Comparison of ENCODE assay signal across 10 cellular contexts in the genomic region with DNA sequence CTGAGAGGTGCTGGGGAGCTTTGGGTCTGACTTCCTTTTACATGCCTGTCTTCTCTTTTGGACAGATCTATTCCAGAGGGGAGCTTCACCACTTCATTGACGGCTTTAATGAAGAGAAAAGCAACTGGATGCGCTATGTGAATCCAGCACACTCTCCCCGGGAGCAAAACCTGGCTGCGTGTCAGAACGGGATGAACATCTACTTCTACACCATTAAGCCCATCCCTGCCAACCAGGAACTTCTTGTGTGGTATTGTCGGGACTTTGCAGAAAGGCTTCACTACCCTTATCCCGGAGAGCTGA. TPM values are rescaled to one million over a fixed set of nuclear protein-coding genes. Genes with fewer than 3 reads are reported as not detected.
DNase-seq lines count a peak whose midpoint lies in the region; ATAC-seq and TF ChIP-seq lines count a peak whose summit lies in the region.
"Had no signal": no experiment of that assay in that cellular context is flagged by ENCODE, and none has a peak within 500 bp of the region (broad histone marks: within the 10 kb centered on the region; RNA-seq: fewer than 3 reads in every experiment).

No MANE protein-coding gene starts in this region.

- CTCF ChIA-PET in activated CD8-positive, alpha-beta memory T cell treated with anti-CD3 and anti-CD28 coated beads, Interleukin-2, amount 10 ng/mL, durations not matched to agents 7 days and 5 days (lab: Charles Lee): interaction anchor here (1.0 to 2.4 kb wide), 12 partner anchors 9 to 124 kb away, joined by 3 to 12 read pairs (median 5); a partner anchor contains a TSS

- H3K4me3 Mint-ChIP-seq in activated CD8-positive, alpha-beta memory T cell treated with anti-CD3 and anti-CD28 coated beads, Interleukin-2, amount 10 ng/mL, durations not matched to agents 7 days and 5 days: peak overlapping the region; percentile 90

- intact Hi-C loops in right cardiac atrium (cut with DNase I): no loop called here

- H3K4me1 ChIP-seq in right cardiac atrium (ENCODE audit: control insufficient read depth, insufficient read depth, low read length) (no peaks in the 10 kb centered on the region), subcutaneous abdominal adipose tissue (ENCODE audit: control insufficient read depth in 5 of 5, insufficient read depth in 5 of 5, low read length in 5 of 5) (peaks cover 2 to 42% (median 23%) of the 10 kb centered on the region in 5 donors)

- WGBS in right cardiac atrium: 27% methylated on average over 7 of the region's 7 CpGs

- no peaks in the 10 kb centered on the region for H3K9me3 Mint-ChIP-seq in activated CD8-positive, alpha-beta memory T cell treated with anti-CD3 and anti-CD28 coated beads, Interleukin-2, amount 10 ng/mL, durations not matched to agents 7 days and 5 days (ENCODE audit: low read depth)

- no peak for TF ChIP-seq CTCF in WI38 (IDR thresholded peaks at IDR 0.05; ENCODE audit: low read depth, low read length)

- H3K4me3 ChIP-seq in WI38 (ENCODE audit: low read depth, low read length): peak overlapping the region; percentile 68
- peak overlapping the region; percentile 76 for H3K4me3 ChIP-seq in right cardiac atrium (ENCODE audit: low read length)
- H3K4me3 ChIP-seq in subcutaneous abdominal adipose tissue (ENCODE audit: low read depth in 1 of 5, low read length in 5 of 5): peak overlapping the region in 4 of 5 donors; percentile 67 to 86 (median 77)

- H3K27me3 ChIP-seq in right cardiac atrium (ENCODE audit: control insufficient read depth, insufficient read depth) (peaks cover 2% of the 10 kb centered on the region), subcutaneous abdominal adipose tissue (ENCODE audit: control insufficient read depth in 5 of 5, insufficient read depth in 4 of 5, low read length in 5 of 5) (peaks cover 0 to 8% (median 0%) of the 10 kb centered on the region in 5 donors)
- H3K27me3 ChIP-seq: BE2C had no signal

- DNase-seq in activated CD8-positive, alpha-beta memory T cell treated with anti-CD3 and anti-CD28 coated beads, Interleukin-2, amount 10 ng/mL, durations not matched to agents 7 days and 5 days: no peak
- DNase-seq in activated CD8-positive, alpha-beta memory T cell treated with anti-CD3 and anti-CD28 coated beads, Interleukin-2, amount 50 U/mL, for 4 hours: no peak
- DNase-seq in right cardiac atrium (no peak), NCI-H748 (lab: John Stamatoyannopoulos, UW; ENCODE audit: unreplicated experiment) (no peak), hippocampal formation (lab: John Stamatoyannopoulos, UW) (no peak)
- no peak for DNase-seq in stimulated activated CD4-positive, alpha-beta T cell treated with anti-CD3 and anti-CD28 coated beads, Interleukin-4, amount 100 ng/mL, for 4 hours
- DNase-seq: BE2C, T1000 had no signal

- H3K36me3 Mint-ChIP-seq in activated CD8-positive, alpha-beta memory T cell treated with anti-CD3 and anti-CD28 coated beads, Interleukin-2, amount 10 ng/mL, durations not matched to agents 7 days and 5 days: peaks cover 96% of the 10 kb centered on the region

- H3K27ac Mint-ChIP-seq in activated CD8-positive, alpha-beta memory T cell treated with anti-CD3 and anti-CD28 coated beads, Interleukin-2, amount 10 ng/mL, durations not matched to agents 7 days and 5 days: peak overlapping the region; percentile 95

- peak overlapping the region in 2 of 5 donors; percentile 7 to 63 for H3K9ac ChIP-seq in subcutaneous abdominal adipose tissue (ENCODE audit: low read length in 5 of 5)

- ATAC-seq in activated CD8-positive, alpha-beta memory T cell treated with anti-CD3 and anti-CD28 coated beads, Interleukin-2, amount 10 ng/mL, durations not matched to agents 7 days and 5 days: no peak
- ATAC-seq in right cardiac atrium: no peak

- H3K9me3 ChIP-seq in right cardiac atrium (ENCODE audit: control insufficient read depth, low read length) (no peaks in the 10 kb centered on the region), subcutaneous abdominal adipose tissue (ENCODE audit: control insufficient read depth in 5 of 5, low read length in 5 of 5) (no peaks in the 10 kb centered on the region)
- H3K9me3 ChIP-seq: BE2C had no signal

- H3K27ac ChIP-seq in right cardiac atrium (ENCODE audit: low read length) (no peak overlapping the region), subcutaneous abdominal adipose tissue (ENCODE audit: low read depth, low read length) (peak overlapping the region; percentile 74)

- H3K27me3 Mint-ChIP-seq in activated CD8-positive, alpha-beta memory T cell treated with anti-CD3 and anti-CD28 coated beads, Interleukin-2, amount 10 ng/mL, durations not matched to agents 7 days and 5 days: no peaks in the 10 kb centered on the region

- H3K36me3 ChIP-seq in subcutaneous abdominal adipose tissue (ENCODE audit: control insufficient read depth in 5 of 5, insufficient read depth in 5 of 5, low read length in 5 of 5): peaks cover 0 to 10% (median 3%) of the 10 kb centered on the region in 5 donors
- H3K36me3 ChIP-seq: BE2C had no signal

- peaks cover 85% of the 10 kb centered on the region for H3K4me1 Mint-ChIP-seq in activated CD8-positive, alpha-beta memory T cell treated with anti-CD3 and anti-CD28 coated beads, Interleukin-2, amount 10 ng/mL, durations not matched to agents 7 days and 5 days

RNA-seq across cellular contexts. Expression of a gene that starts 13.1 kb away (rescaled TPM):
- 100 to 1,000 TPM in 1 of 2 experiments, 10 to 100 TPM in 1; 97.1 to 132 TPM for total RNA-seq in activated CD8-positive, alpha-beta memory T cell treated with anti-CD3 and anti-CD28 coated beads, Interleukin-2, amount 10 ng/mL, durations not matched to agents 7 days and 5 days
- total RNA-seq in right cardiac atrium: 1 to 10 TPM in 3 of 4 donors, under 1 TPM in 1; 0.91 to 1.5 (median 1.4) TPM
- 0.41 TPM for polyA plus RNA-seq in right cardiac atrium

Comparison
In these comparisons a context has a peak if more than half of its experiments do, and no peak if none do; other contexts are left out.
1. RNA of a gene that starts 13.1 kb away (total RNA-seq): 97.1 to 132 TPM in activated CD8-positive, alpha-beta memory T cell treated with anti-CD3 and anti-CD28 coated beads, Interleukin-2, amount 10 ng/mL, durations not matched to agents 7 days and 5 days; 0.91 to 1.5 TPM in right cardiac atrium; every median in the first group is over 10 times any median in the second.
2. Peak in every context shown above with its lines, with median percentiles within 50 percentile points of each other: H3K4me3 ChIP-seq.